15 cellular contexts compared by ENCODE assay signal in genomic region chr18:61127714-61128485, GRCh38.
A peak's percentile ranks its signal among the peaks of the same experiment; 100 is the strongest.
DNase-seq lines count a peak whose midpoint lies in the region; ATAC-seq lines count a peak whose summit lies in the region.
"Had no signal": no experiment of that assay in that cellular context is flagged by ENCODE, and none has a peak within 500 bp of the region (broad histone marks: within the 10 kb centered on the region; RNA-seq: fewer than 3 reads in every experiment).

No MANE protein-coding gene starts in this region.

- peak; percentile 97 for DNase-seq in NCI-H1092 treated with DMSO at 0.1 percent for 48 hours (lab: John Stamatoyannopoulos, UW)
- peak; percentile 79 for DNase-seq in NCI-H2227 treated with DMSO at 0.1 percent for 48 hours (lab: John Stamatoyannopoulos, UW)
- peak; percentile 26 for DNase-seq in globus pallidus (ENCODE audit: low spot score)
- DNase-seq in renal cortical epithelial cell (ENCODE audit: low read depth) = peak; percentile 50
- no peak for DNase-seq in left lobe of liver (ENCODE audit: low spot score)
- DNase-seq in ecto neural progenitor cell (ENCODE audit: low spot score) = no peak
- DNase-seq: cerebellar nuclear complex, DMS79 treated with DMSO at 0.1 percent for 48 hours, hippocampal formation, left ventricle myocardium inferior, NCI-H1048, transverse colon had no signal

- no peak for ATAC-seq in GM21786 (IDR thresholded peaks at IDR 0.05; ENCODE audit: unreplicated experiment)
- no peak for ATAC-seq in left lobe of liver
- ATAC-seq: K562; stimulated activated memory B cell treated with anti-CD40 and anti-IgM and Interleukin-4, amounts not matched to agents 10 μg/mL and 1 μg/mL and 100 μg/mL, for 72 hours had no signal

Comparison
In these comparisons a context has a peak if more than half of its experiments do, and no peak if none do; other contexts are left out.
1. DNase-seq: peak in NCI-H1092 treated with DMSO at 0.1 percent for 48 hours (single experiment), NCI-H2227 treated with DMSO at 0.1 percent for 48 hours (single experiment), globus pallidus (single experiment) and renal cortical epithelial cell (single experiment); none in left lobe of liver (single experiment) and ecto neural progenitor cell (single experiment).